ENCODE assay signal across 1 cellular context in genomic region chr6:3910264-3910663, GRCh38.
TF ChIP-seq lines count a peak whose summit lies in the region.

No MANE protein-coding gene starts in this region.

TF ChIP-seq in IMR-90, 13 proteins besides CTCF, POLR2A, EP300 and RAD21 (continued from another document):
- no peak for TF ChIP-seq USF2 (IDR thresholded peaks at IDR 0.05; ENCODE audit: low read depth, low read length)
- TF ChIP-seq MAZ (IDR thresholded peaks at IDR 0.05; ENCODE audit: borderline replicate concordance, low read depth, low read length) = no peak
- no peak for TF ChIP-seq CHD1 (IDR thresholded peaks at IDR 0.05; ENCODE audit: low read depth, low read length)
- TF ChIP-seq MAFK (IDR thresholded peaks at IDR 0.05; ENCODE audit: low read depth, low read length) = no peak
- TF ChIP-seq MXI1 (IDR thresholded peaks at IDR 0.05; ENCODE audit: borderline replicate concordance, low read depth, low read length) = no peak
- no peak for TF ChIP-seq RFX5 (IDR thresholded peaks at IDR 0.05; ENCODE audit: low read depth, low read length)
